Comparison of ENCODE assay signal across 16 cellular contexts in genomic region chr14:64082837-64083236, GRCh38.
DNase-seq lines count a peak whose midpoint lies in the region; ATAC-seq and TF ChIP-seq lines count a peak whose summit lies in the region.
"Had no signal": no experiment of that assay in that cellular context is flagged by ENCODE, and none has a peak within 500 bp of the region (broad histone marks: within the 10 kb centered on the region; RNA-seq: fewer than 3 reads in every experiment).

No MANE protein-coding gene starts in this region.

- H3K27me3 Mint-ChIP-seq in Calu3 (ENCODE audit: unreplicated experiment): no peaks in the 10 kb centered on the region

- no peaks in the 10 kb centered on the region for H3K4me1 Mint-ChIP-seq in Calu3 (ENCODE audit: low read depth, unreplicated experiment)

- peak; percentile 92 for ATAC-seq in body of pancreas
- peak; percentile 97 to 98 for ATAC-seq in gastrocnemius medialis
- ATAC-seq in HG02763 (IDR thresholded peaks at IDR 0.05; ENCODE audit: unreplicated experiment): no peak
- no peak for ATAC-seq in HG03378 (IDR thresholded peaks at IDR 0.05; ENCODE audit: unreplicated experiment)
- ATAC-seq: activated T-cell treated with anti-CD3 and anti-CD28 coated beads, Interleukin-2, amount 50 U/mL, for 72 hours had no signal

- H3K27me3 ChIP-seq in body of pancreas: no peaks in the 10 kb centered on the region
- no peaks in the 10 kb centered on the region for H3K27me3 ChIP-seq in right atrium auricular region
- H3K27me3 ChIP-seq in gastrocnemius medialis: no peaks in the 10 kb centered on the region
- H3K27me3 ChIP-seq: neural progenitor cell had no signal

- peak overlapping the region in 3 of 4 donors; percentile 60 to 68 (median 60) for H3K27ac ChIP-seq in body of pancreas
- peak overlapping the region; percentile 11 to 66 for H3K27ac ChIP-seq in right atrium auricular region
- peak overlapping the region; percentile 69 to 86 (median 84) for H3K27ac ChIP-seq in gastrocnemius medialis
- H3K27ac ChIP-seq: neural progenitor cell had no signal

- H3K9me3 Mint-ChIP-seq in Calu3 (ENCODE audit: low read depth, unreplicated experiment): no peaks in the 10 kb centered on the region
- H3K9me3 Mint-ChIP-seq: activated T-cell treated with anti-CD3 and anti-CD28 coated beads, Interleukin-2, amount 50 U/mL, for 72 hours; neural progenitor cell had no signal

- peaks cover 0 to 3% of the 10 kb centered on the region in 2 donors for H3K36me3 ChIP-seq in body of pancreas (replicated peaks in 1 of 2; ENCODE audit: insufficient read depth in 1 of 2, low read depth in 2 of 2)
- H3K36me3 ChIP-seq in right atrium auricular region: peaks cover 41% of the 10 kb centered on the region
- H3K36me3 ChIP-seq in gastrocnemius medialis: peaks cover 0 to 15% of the 10 kb centered on the region in 2 donors

- H3K4me3 Mint-ChIP-seq in Calu3 (ENCODE audit: low read depth, unreplicated experiment): no peak overlapping the region
- H3K4me3 Mint-ChIP-seq: activated T-cell treated with anti-CD3 and anti-CD28 coated beads, Interleukin-2, amount 50 U/mL, for 72 hours; neural progenitor cell had no signal

- peak overlapping the region; percentile 25 for H3K27ac Mint-ChIP-seq in Calu3 (ENCODE audit: unreplicated experiment)
- H3K27ac Mint-ChIP-seq: activated T-cell treated with anti-CD3 and anti-CD28 coated beads, Interleukin-2, amount 50 U/mL, for 72 hours; neural progenitor cell had no signal

- H3K36me3 Mint-ChIP-seq in Calu3 (ENCODE audit: insufficient read depth, unreplicated experiment): peaks cover 21% of the 10 kb centered on the region

- H3K9me3 ChIP-seq in body of pancreas: no peaks in the 10 kb centered on the region
- H3K9me3 ChIP-seq in right atrium auricular region: no peaks in the 10 kb centered on the region
- no peaks in the 10 kb centered on the region for H3K9me3 ChIP-seq in gastrocnemius medialis

- CTCF ChIA-PET in Calu3 (lab: Charles Lee): no interaction called here

- in situ Hi-C loops in gastrocnemius medialis (cut with MboI; ENCODE audit: low sequenced_read_pairs in 4 of 4): no loop called here

- TF ChIP-seq POLR2A in body of pancreas (IDR thresholded peaks at IDR 0.05) (no peak), gastrocnemius medialis (IDR thresholded peaks at IDR 0.05) (peak in 1 of 2 donors; percentile 33)

- no TSS peak for BruUV-seq in Calu3 (replicated peaks; lab: Mats Ljungman, UMichigan)

- H3K4me1 ChIP-seq in body of pancreas: peaks cover 8% of the 10 kb centered on the region
- H3K4me1 ChIP-seq in right atrium auricular region: peaks cover 0 to 6% of the 10 kb centered on the region in 2 donors
- peaks cover 15 to 22% of the 10 kb centered on the region in 2 donors for H3K4me1 ChIP-seq in gastrocnemius medialis
- H3K4me1 ChIP-seq: neural progenitor cell had no signal

- no peak overlapping the region for H3K4me3 ChIP-seq in body of pancreas
- no peak overlapping the region for H3K4me3 ChIP-seq in right atrium auricular region
- no peak overlapping the region for H3K4me3 ChIP-seq in gastrocnemius medialis
- H3K4me3 ChIP-seq: neural progenitor cell had no signal

- no peak for TF ChIP-seq CTCF in Calu3 (IDR thresholded peaks at IDR 0.05; ENCODE audit: unreplicated experiment)
- TF ChIP-seq CTCF in body of pancreas (IDR thresholded peaks at IDR 0.05): no peak
- TF ChIP-seq CTCF in right atrium auricular region (IDR thresholded peaks at IDR 0.05): no peak
- no peak for TF ChIP-seq CTCF in gastrocnemius medialis (IDR thresholded peaks at IDR 0.05 in 4 of 5, conservative IDR thresholded peaks at IDR 0.05 in 1 of 5)

- 45 to 56% methylated on average over 7 of the region's 7 CpGs for WGBS in body of pancreas, 2 donors

- DNase-seq in Calu3 (no peak), body of pancreas (peak in 2 of 4 donors; percentile 38 to 54), right atrium auricular region (ENCODE audit: low spot score) (no peak), gastrocnemius medialis (peak; percentile 25 to 60), GM19240 (ENCODE audit: insufficient read length, low spot score) (no peak), EL (no peak)
- DNase-seq: activated CD4-positive, alpha-beta T cell treated with anti-CD3 and anti-CD28 coated beads, Interleukin-2, amount 50 U/mL, for 1 hour; activated T-cell treated with anti-CD3 and anti-CD28 coated beads, Interleukin-2, amount 50 U/mL, for 72 hours; amniotic stem cell; COR-L47; GF-D8; NCI-H446; stimulated activated CD4-positive, alpha-beta T cell treated with anti-CD3 and anti-CD28 coated beads, Interleukin-12 subunit alpha, Interleukin-12 subunit beta, amount 100 ng/mL, for 4 hours had no signal

- intact Hi-C loops in Calu3 (cut with micrococcal nuclease; ENCODE audit: unreplicated experiment) (no loop called here), body of pancreas (cut with DNase I) (no loop called here), gastrocnemius medialis (cut with DNase I; ENCODE audit: low total_unique reads) (loop anchor here (1.0 to 5.0 kb wide), 2 partner anchors 30 to 304 kb away; partner anchors contain the start of gene MTHFD1)

Comparison
In these comparisons a context has a peak if more than half of its experiments do, and no peak if none do; other contexts are left out.
1. DNase-seq: peak in gastrocnemius medialis (2 of 2); none in Calu3 (single experiment), right atrium auricular region (single experiment), GM19240 (single experiment) and EL (single experiment).
2. ATAC-seq: peak in body of pancreas (single experiment) and gastrocnemius medialis (2 of 2); none in HG02763 (single experiment) and HG03378 (single experiment).
3. Peak in every context shown above with its lines, with median percentiles within 50 percentile points of each other: H3K27ac ChIP-seq.